1 cellular context compared by ENCODE assay signal in the genomic region with DNA sequence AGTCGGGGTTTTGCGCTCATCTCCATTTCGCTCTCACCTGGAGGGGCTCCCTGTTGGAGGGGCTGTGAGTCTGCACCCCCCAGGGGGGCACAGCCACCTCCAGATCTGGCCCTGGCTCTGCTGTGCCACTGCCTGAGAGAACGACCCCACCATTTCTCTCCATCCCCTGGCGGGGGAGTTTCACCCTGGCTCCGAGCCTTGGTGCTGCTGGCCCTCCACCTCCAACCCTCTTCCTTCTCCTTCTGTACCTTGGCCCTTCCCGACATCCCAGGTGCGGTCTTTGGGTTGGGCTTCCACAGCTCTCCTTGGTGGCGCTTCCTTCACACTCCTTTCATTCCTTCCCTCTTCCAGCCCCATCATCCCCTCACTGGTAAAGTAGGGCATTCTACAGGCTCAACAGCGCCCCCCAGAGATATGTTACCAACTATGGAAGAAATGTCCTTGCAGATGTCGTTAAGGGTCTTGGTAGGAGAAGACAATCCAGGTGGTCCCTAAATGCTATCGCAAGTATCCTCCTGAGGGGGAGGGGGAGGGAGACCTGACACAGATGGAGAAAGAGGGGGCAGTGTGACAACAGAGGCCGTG.
TF ChIP-seq lines count a peak whose summit lies in the region.

No MANE protein-coding gene starts in this region.

TF ChIP-seq in WTC11, 78 proteins besides CTCF, POLR2A, EP300 and RAD21 (continued from another document):
- TF ChIP-seq, protein P1, sequence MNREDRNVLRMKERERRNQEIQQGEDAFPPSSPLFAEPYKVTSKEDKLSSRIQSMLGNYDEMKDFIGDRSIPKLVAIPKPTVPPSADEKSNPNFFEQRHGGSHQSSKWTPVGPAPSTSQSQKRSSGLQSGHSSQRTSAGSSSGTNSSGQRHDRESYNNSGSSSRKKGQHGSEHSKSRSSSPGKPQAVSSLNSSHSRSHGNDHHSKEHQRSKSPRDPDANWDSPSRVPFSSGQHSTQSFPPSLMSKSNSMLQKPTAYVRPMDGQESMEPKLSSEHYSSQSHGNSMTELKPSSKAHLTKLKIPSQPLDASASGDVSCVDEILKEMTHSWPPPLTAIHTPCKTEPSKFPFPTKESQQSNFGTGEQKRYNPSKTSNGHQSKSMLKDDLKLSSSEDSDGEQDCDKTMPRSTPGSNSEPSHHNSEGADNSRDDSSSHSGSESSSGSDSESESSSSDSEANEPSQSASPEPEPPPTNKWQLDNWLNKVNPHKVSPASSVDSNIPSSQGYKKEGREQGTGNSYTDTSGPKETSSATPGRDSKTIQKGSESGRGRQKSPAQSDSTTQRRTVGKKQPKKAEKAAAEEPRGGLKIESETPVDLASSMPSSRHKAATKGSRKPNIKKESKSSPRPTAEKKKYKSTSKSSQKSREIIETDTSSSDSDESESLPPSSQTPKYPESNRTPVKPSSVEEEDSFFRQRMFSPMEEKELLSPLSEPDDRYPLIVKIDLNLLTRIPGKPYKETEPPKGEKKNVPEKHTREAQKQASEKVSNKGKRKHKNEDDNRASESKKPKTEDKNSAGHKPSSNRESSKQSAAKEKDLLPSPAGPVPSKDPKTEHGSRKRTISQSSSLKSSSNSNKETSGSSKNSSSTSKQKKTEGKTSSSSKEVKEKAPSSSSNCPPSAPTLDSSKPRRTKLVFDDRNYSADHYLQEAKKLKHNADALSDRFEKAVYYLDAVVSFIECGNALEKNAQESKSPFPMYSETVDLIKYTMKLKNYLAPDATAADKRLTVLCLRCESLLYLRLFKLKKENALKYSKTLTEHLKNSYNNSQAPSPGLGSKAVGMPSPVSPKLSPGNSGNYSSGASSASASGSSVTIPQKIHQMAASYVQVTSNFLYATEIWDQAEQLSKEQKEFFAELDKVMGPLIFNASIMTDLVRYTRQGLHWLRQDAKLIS (CRISPR knock-in tag; IDR thresholded peaks at IDR 0.05; ENCODE audit: borderline replicate concordance): no peak
- TF ChIP-seq ZNF317 (CRISPR knock-in tag; IDR thresholded peaks at IDR 0.05; ENCODE audit: borderline replicate concordance, low read depth) (no peak), GRHL2 (CRISPR knock-in tag; IDR thresholded peaks at IDR 0.05; ENCODE audit: insufficient replicate concordance, severe bottlenecking) (no peak), TP53 (CRISPR knock-in tag; IDR thresholded peaks at IDR 0.05) (no peak), FOXK1 (CRISPR knock-in tag; IDR thresholded peaks at IDR 0.05) (no peak), FOXJ3 (CRISPR knock-in tag; IDR thresholded peaks at IDR 0.05; ENCODE audit: borderline replicate concordance) (no peak)
